Comparison of ENCODE assay signal across 14 cellular contexts in genomic region chr22:39178206-39179111, GRCh38. TPM values are rescaled to one million over a fixed set of nuclear protein-coding genes. Genes with fewer than 3 reads are reported as not detected.
A peak's percentile ranks its signal among the peaks of the same experiment; 100 is the strongest.
DNase-seq lines count a peak whose midpoint lies in the region; ATAC-seq, FAIRE-seq and TF ChIP-seq lines count a peak whose summit lies in the region.
"Had no signal": no experiment of that assay in that cellular context is flagged by ENCODE, and none has a peak within 500 bp of the region (broad histone marks: within the 10 kb centered on the region; RNA-seq: fewer than 3 reads in every experiment).

No MANE protein-coding gene starts in this region.

- H4K91ac ChIP-seq in IMR-90 (ENCODE audit: insufficient read depth, low read depth, low read length) = peak overlapping the region; percentile 100

- peaks cover 0 to 2% (median 0%) of the 10 kb centered on the region in 3 donors for H3K36me3 Mint-ChIP-seq in naive thymus-derived CD8-positive, alpha-beta T cell

- peaks cover 29% of the 10 kb centered on the region for H3K9me1 ChIP-seq in IMR-90 (ENCODE audit: insufficient read depth, low read length)

- H3K9ac ChIP-seq in IMR-90 (ENCODE audit: low read depth, low read length) = no peak overlapping the region

- no peak overlapping the region for H3K27ac ChIP-seq in IMR-90 (ENCODE audit: insufficient read depth, low read length)

- peaks cover 0 to 2% (median 0%) of the 10 kb centered on the region in 5 donors for H3K27me3 Mint-ChIP-seq in naive thymus-derived CD8-positive, alpha-beta T cell

- H3K14ac ChIP-seq in IMR-90 (replicated peaks; ENCODE audit: low read depth, low read length) = 0 out of 2 replicates have a peak overlapping the region, but pooled peaks have one; percentile 13

- BruUV-seq in IMR-90 (replicated peaks; lab: Mats Ljungman, UMichigan) = no TSS peak

- peak overlapping the region; percentile 68 for H2BK5ac ChIP-seq in IMR-90 (ENCODE audit: low read depth, low read length, poor library complexity, severe bottlenecking)

- dilution Hi-C loops in IMR-90 (cut with HindIII; ENCODE audit: low sequenced_read_pairs, unreplicated experiment) = no loop called here

- H2AFZ ChIP-seq in IMR-90 (replicated peaks; ENCODE audit: low read length, poor library complexity) = peak overlapping the region; percentile 83

- H2BK120ac ChIP-seq in IMR-90 (ENCODE audit: low read depth, low read length) = peak overlapping the region; percentile 100

- peak overlapping the region; percentile 100 for H3K4ac ChIP-seq in IMR-90 (ENCODE audit: low read depth, low read length)

- WGBS in IMR-90 (ENCODE audit: extremely low coverage in 2 of 2, insufficient read length in 1 of 2), 2 experiments = 100% methylated on average over 1 of the region's 19 CpGs; no CpG with 5 or more reads in 1 of the 2 experiments

- peak overlapping the region; percentile 97 for H2AK5ac ChIP-seq in IMR-90 (ENCODE audit: low read depth, low read length)

- in situ Hi-C loops in IMR-90 (cut with MboI; ENCODE audit: low sequenced_read_pairs) = no loop called here

- no peak overlapping the region for H2AK9ac ChIP-seq in IMR-90 (replicated peaks; ENCODE audit: low read depth, low read length, poor library complexity)

- H4K20me1 ChIP-seq in IMR-90 (ENCODE audit: insufficient read depth, low read length) = no peaks in the 10 kb centered on the region

- DNase-seq in A172 (ENCODE audit: low spot score) (peak; percentile 10), IMR-90 (peak; percentile 43), RKO (ENCODE audit: low spot score) (no peak)
- no peak for DNase-seq in naive thymus-derived CD8-positive, alpha-beta T cell
- DNase-seq: activated CD4-positive, alpha-beta T cell treated with anti-CD3 and anti-CD28 coated beads, Interleukin-2, amount 50 U/mL, for 48 hours; NCI-H1092; stimulated activated naive CD4-positive, alpha-beta T cell had no signal

- no peak overlapping the region for H3K56ac ChIP-seq in IMR-90 (ENCODE audit: extremely low read depth, insufficient read depth, low read length)

- H3K27me3 ChIP-seq in IMR-90 (ENCODE audit: control insufficient read depth, insufficient read depth, low read length) = no peaks in the 10 kb centered on the region
- H3K27me3 ChIP-seq: cardiac muscle cell had no signal

- no peak overlapping the region for H3K4me3 ChIP-seq in IMR-90 (ENCODE audit: insufficient read depth, low read depth, low read length)
- H3K4me3 ChIP-seq: cardiac muscle cell, skin epidermis had no signal

- H2BK15ac ChIP-seq in IMR-90 (ENCODE audit: low read depth, low read length) = peak overlapping the region; percentile 93; the same call in 2 of the 3 replicates

- CTCF ChIA-PET in IMR-90 (lab: Yijun Ruan, JAX) = no interaction called here

- H3K9me3 Mint-ChIP-seq in naive thymus-derived CD8-positive, alpha-beta T cell = peaks cover 0 to 8% (median 0%) of the 10 kb centered on the region in 9 donors

- no peaks in the 10 kb centered on the region for H3K36me3 ChIP-seq in IMR-90 (ENCODE audit: control insufficient read depth, insufficient read depth, low read length)
- H3K36me3 ChIP-seq: cardiac muscle cell had no signal

- ATAC-seq in IMR-90 (ENCODE audit: low read depth) (no peak), GM21381 (IDR thresholded peaks at IDR 0.05; ENCODE audit: unreplicated experiment) (no peak), GM18502 (IDR thresholded peaks at IDR 0.05; ENCODE audit: poor library complexity, unreplicated experiment) (no peak), HG02870 (IDR thresholded peaks at IDR 0.05; ENCODE audit: unreplicated experiment) (no peak)
- ATAC-seq in naive thymus-derived CD8-positive, alpha-beta T cell = no peak

- peaks cover 31% of the 10 kb centered on the region for H3K4me1 ChIP-seq in IMR-90 (ENCODE audit: control insufficient read depth, insufficient read depth, low read length)

- H3K23ac ChIP-seq in IMR-90 (ENCODE audit: low read depth, low read length) = no peak overlapping the region

- no peak overlapping the region for H3K4me2 ChIP-seq in IMR-90 (ENCODE audit: low read depth, low read length)

- intact Hi-C loops in IMR-90 (cut with micrococcal nuclease) = loop anchor here (10.0 kb wide), 1 partner anchor 316 kb away; no protein-coding TSS in a partner anchor

- H3K4me3 Mint-ChIP-seq in naive thymus-derived CD8-positive, alpha-beta T cell = peak overlapping the region in 2 of 10 donors; percentile 6 to 40

- no peak for TF ChIP-seq POLR2A in IMR-90 (IDR thresholded peaks at IDR 0.05; ENCODE audit: low read depth, low read length)

- no peak for TF ChIP-seq RAD21 in IMR-90 (IDR thresholded peaks at IDR 0.05; ENCODE audit: low read length)

- H3K9me3 ChIP-seq in IMR-90 (ENCODE audit: control insufficient read depth, insufficient read depth, low read length) = 0 out of 2 replicates have a peak, but pooled peaks cover 3% of the 10 kb centered on the region

- H3K79me1 ChIP-seq in IMR-90 (ENCODE audit: low read depth in 1 of 2, low read length in 2 of 2) = peaks cover 0 to 10% of the 10 kb centered on the region in 2 experiments; a peak in 2 of 4 replicates

- peaks cover 26 to 45% (median 36%) of the 10 kb centered on the region in 4 donors for H3K4me1 Mint-ChIP-seq in naive thymus-derived CD8-positive, alpha-beta T cell

- peak overlapping the region; percentile 100 for H2BK20ac ChIP-seq in IMR-90 (ENCODE audit: low read depth, low read length)

- POLR2A ChIA-PET in IMR-90 (lab: Charles Lee; ENCODE audit: unreplicated experiment) = no interaction called here
- POLR2A ChIA-PET in naive thymus-derived CD8-positive, alpha-beta T cell (lab: Charles Lee) = interaction anchor here (3.7 to 8.6 kb wide), 2 partner anchors 63 to 140 kb away, joined by 11 to 68 read pairs; partner anchors contain the start of gene RPL3

- 0 out of 2 replicates have a peak overlapping the region, but pooled peaks have one; percentile 1 for H3K18ac ChIP-seq in IMR-90 (ENCODE audit: low read depth, low read length)

- peak overlapping the region in 9 of 10 donors; percentile 79 to 99 (median 92) for H3K27ac Mint-ChIP-seq in naive thymus-derived CD8-positive, alpha-beta T cell

- H4K5ac ChIP-seq in IMR-90 (ENCODE audit: low read depth, low read length) = no peak overlapping the region

- no peak for TF ChIP-seq CTCF in IMR-90 (conservative IDR thresholded peaks at IDR 0.05; ENCODE audit: low read depth, low read length)

- FAIRE-seq in endometrium (lab: Jason Lieb, UNC) = peak; percentile 37
- FAIRE-seq: RCC 7860 had no signal

- H4K8ac ChIP-seq in IMR-90 (ENCODE audit: low read depth in 2 of 2, low read length in 2 of 2) = peak overlapping the region in 1 of 2 experiments; percentile 97; a peak in 2 of 4 replicates

TF ChIP-seq in IMR-90, 13 proteins besides CTCF, POLR2A, EP300 and RAD21:
- TF ChIP-seq RFX5 (IDR thresholded peaks at IDR 0.05; ENCODE audit: low read depth, low read length) (no peak), MAZ (IDR thresholded peaks at IDR 0.05; ENCODE audit: borderline replicate concordance, low read depth, low read length) (no peak), NFE2L2 (IDR thresholded peaks at IDR 0.05; ENCODE audit: low read depth, low read length) (no peak), USF2 (IDR thresholded peaks at IDR 0.05; ENCODE audit: low read depth, low read length) (no peak), ELK1 (IDR thresholded peaks at IDR 0.05; ENCODE audit: borderline replicate concordance, low read depth, low read length) (no peak), MXI1 (IDR thresholded peaks at IDR 0.05; ENCODE audit: borderline replicate concordance, low read depth, low read length) (no peak), RCOR1 (IDR thresholded peaks at IDR 0.05; ENCODE audit: insufficient replicate concordance, low read length) (no peak)

RNA-seq across cellular contexts. Expression of gene CBX7, which starts 26.0 kb away (rescaled TPM):
- total RNA-seq in A172 (2014; rRNA removed; shearing (Covaris generic)) = 0.74 and 3.3 TPM in 2 replicates
- total RNA-seq in IMR-90 (2012; rRNA removed) = 0.56 and 0.90 TPM in 2 replicates
- polyA plus RNA-seq in IMR-90 (2012; rRNA removed) = 3.4 and 3.6 TPM in 2 replicates
- 1.9 and 2.8 TPM in 2 replicates for polyA plus RNA-seq in IMR-90 (2012; cell fraction: cytosol; rRNA removed)
- polyA plus RNA-seq in IMR-90 (2012; cell fraction: nucleus; rRNA removed; ENCODE audit: low replicate concordance) = 13.5 and 15.7 TPM in 2 replicates
- total RNA-seq in naive thymus-derived CD8-positive, alpha-beta T cell = 100 to 1,000 TPM; 131 to 133 TPM
- 10 to 100 TPM; 19.1 to 23.1 (median 19.5) TPM for polyA plus RNA-seq in naive thymus-derived CD8-positive, alpha-beta T cell

Comparison
In these comparisons a context has a peak if more than half of its experiments do, and no peak if none do; other contexts are left out.
1. DNase-seq: peak in A172 (single experiment) and IMR-90 (single experiment); none in naive thymus-derived CD8-positive, alpha-beta T cell (0 of 10) and RKO (single experiment).
2. RNA of gene CBX7, which starts 26.0 kb away (total RNA-seq): 131 to 133 TPM in naive thymus-derived CD8-positive, alpha-beta T cell; 0.56 to 0.90 TPM in IMR-90 and 0.74 to 3.3 TPM in A172; every median in the first group is over 10 times any median in the second.